Comparison of ENCODE assay signal across 11 cellular contexts in the genomic region with DNA sequence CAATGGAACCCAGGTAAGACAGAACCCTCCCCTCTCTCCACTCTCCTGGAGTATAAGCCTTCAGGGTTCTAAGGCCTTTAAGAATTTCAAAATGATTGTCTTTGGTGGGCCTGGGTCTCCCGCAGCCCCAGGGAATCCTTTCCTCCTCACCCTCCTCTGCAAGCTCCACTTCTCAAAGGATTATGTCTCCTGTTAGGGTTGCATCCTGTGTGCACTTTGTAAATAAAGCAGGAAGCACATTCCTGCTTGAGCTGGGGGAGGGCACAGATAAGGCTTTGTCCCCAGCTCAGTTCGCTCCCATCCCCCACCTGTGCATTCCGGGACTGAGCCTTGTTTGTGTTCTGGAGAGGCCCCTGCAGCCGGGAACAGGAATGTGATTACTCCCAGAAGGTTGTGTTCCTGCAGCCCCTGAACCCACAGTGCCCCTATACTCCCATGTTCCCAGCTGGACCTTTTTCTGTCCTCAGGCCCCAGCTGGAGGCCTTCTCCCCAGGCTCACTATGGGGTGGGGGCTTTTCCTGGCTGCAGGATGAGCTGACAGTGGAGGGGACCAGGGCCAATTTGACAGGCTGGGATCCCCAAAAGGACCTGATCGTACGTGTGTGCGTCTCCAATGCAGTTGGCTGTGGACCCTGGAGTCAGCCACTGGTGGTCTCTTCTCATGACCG. TPM values are rescaled to one million over a fixed set of nuclear protein-coding genes. Genes with fewer than 3 reads are reported as not detected.
A peak's percentile ranks its signal among the peaks of the same experiment; 100 is the strongest.
DNase-seq lines count a peak whose midpoint lies in the region; ATAC-seq and TF ChIP-seq lines count a peak whose summit lies in the region.
"Had no signal": no experiment of that assay in that cellular context is flagged by ENCODE, and none has a peak within 500 bp of the region (broad histone marks: within the 10 kb centered on the region; RNA-seq: fewer than 3 reads in every experiment).

No MANE protein-coding gene starts in this region.

- H3K79me2 ChIP-seq in trophoblast cell (ENCODE audit: control insufficient read depth, insufficient read depth, low read length, poor library complexity), result peaks cover 6% of the 10 kb centered on the region

- H2BK120ac ChIP-seq in trophoblast cell (ENCODE audit: insufficient read depth, low read length, poor library complexity), result peak overlapping the region; percentile 95

- H3K27ac ChIP-seq in WERI-Rb-1 (peak overlapping the region; percentile 36; the same call in 1 of the 2 replicates), trophoblast cell (ENCODE audit: low read depth, low read length) (peak overlapping the region; percentile 93)
- H3K27ac ChIP-seq: psoas muscle had no signal

- H3K14ac ChIP-seq in trophoblast cell (ENCODE audit: low read length), result peak overlapping the region; percentile 91

- peak overlapping the region; percentile 82 for H3K18ac ChIP-seq in trophoblast cell (ENCODE audit: low read length)

- CTCF ChIA-PET in GM10248 (lab: Yijun Ruan, JAX), result interaction anchor here (1.2 kb wide), 1 partner anchor 10 kb away, joined by 3 read pairs; no protein-coding TSS in a partner anchor

- TF ChIP-seq CTCF in GM10248 (IDR thresholded peaks at IDR 0.05; ENCODE audit: control extremely low read depth, extremely low read depth, low read depth, missing control alignments) (no peak), WERI-Rb-1 (IDR thresholded peaks at IDR 0.05; ENCODE audit: low read depth, low read length) (no peak)

- H2AFZ ChIP-seq in trophoblast cell (ENCODE audit: insufficient read depth, low read length, poor library complexity), result no peak overlapping the region

- POLR2A ChIA-PET in GM10248 (lab: Yijun Ruan, JAX), result no interaction called here

- H3K4me3 ChIP-seq in WERI-Rb-1 (ENCODE audit: low read depth, low read length), result no peak overlapping the region
- no peak overlapping the region for H3K4me3 ChIP-seq in trophoblast cell (ENCODE audit: low read depth, low read length)
- H3K4me3 ChIP-seq: psoas muscle had no signal

- H3K9me3 ChIP-seq in WERI-Rb-1 (ENCODE audit: severe bottlenecking), result no peaks in the 10 kb centered on the region
- no peaks in the 10 kb centered on the region for H3K9me3 ChIP-seq in trophoblast cell (ENCODE audit: insufficient read depth, low read depth, low read length)
- H3K9me3 ChIP-seq: psoas muscle had no signal

- peaks cover 31 to 39% of the 10 kb centered on the region in 2 experiments for H3K4me1 ChIP-seq in trophoblast cell (ENCODE audit: control insufficient read depth in 1 of 2, insufficient read depth in 2 of 2, low read length in 2 of 2)
- H3K4me1 ChIP-seq: psoas muscle had no signal

- peak overlapping the region; percentile 0 for H4K12ac ChIP-seq in trophoblast cell (ENCODE audit: low read depth, low read length)

- H3K23ac ChIP-seq in trophoblast cell (ENCODE audit: low read length), result no peak overlapping the region

- peak overlapping the region; percentile 94 for H4K91ac ChIP-seq in trophoblast cell (ENCODE audit: low read depth, low read length)

- peak overlapping the region; percentile 15 for H3K9ac ChIP-seq in trophoblast cell (ENCODE audit: low read length)

- ATAC-seq in GM21717 (IDR thresholded peaks at IDR 0.05; ENCODE audit: unreplicated experiment) (no peak), HG02623 (IDR thresholded peaks at IDR 0.05; ENCODE audit: unreplicated experiment) (no peak)
- ATAC-seq: psoas muscle had no signal

- peak overlapping the region; percentile 91 for H2BK5ac ChIP-seq in trophoblast cell (ENCODE audit: low read depth, low read length, poor library complexity)

- H3K79me1 ChIP-seq in trophoblast cell (ENCODE audit: low read length), result peaks cover 28% of the 10 kb centered on the region

- H3K36me3 ChIP-seq in WERI-Rb-1 (peaks cover 4% of the 10 kb centered on the region; the same call in 1 of the 2 replicates), trophoblast cell (ENCODE audit: control insufficient read depth in 1 of 2, insufficient read depth in 2 of 2, low read length in 2 of 2) (peaks cover 61 to 75% of the 10 kb centered on the region in 2 experiments)

- DNase-seq in GM10248 (ENCODE audit: extremely low spot score) (peak; percentile 2), WERI-Rb-1 (peak; percentile 62), hypothalamus (lab: John Stamatoyannopoulos, UW) (peak in 33 of 51 donors; percentile 11 to 75 (median 45)), trophoblast cell (no peak), NCI-H1417 treated with DMSO at 0.1 percent for 48 hours (lab: John Stamatoyannopoulos, UW) (no peak)
- no peak for DNase-seq in activated CD4-positive, alpha-beta T cell treated with anti-CD3 and anti-CD28 coated beads, Interleukin-2, amount 50 U/mL, for 48 hours
- DNase-seq: activated CD4-positive, alpha-beta memory T cell treated with anti-CD3 and anti-CD28 coated beads for 36 hours; glutamatergic neuron; psoas muscle had no signal

- H3K4me2 ChIP-seq in trophoblast cell (ENCODE audit: low read length), result peak overlapping the region; percentile 58

- peak overlapping the region; percentile 95 for H2BK12ac ChIP-seq in trophoblast cell (ENCODE audit: low read length)

- H2AK5ac ChIP-seq in trophoblast cell (ENCODE audit: low read length), result peak overlapping the region; percentile 93

- H4K8ac ChIP-seq in trophoblast cell (ENCODE audit: low read depth, low read length), result peak overlapping the region; percentile 90

- no CpG with 5 or more reads among the region's 8 CpGs for WGBS in trophoblast cell (ENCODE audit: extremely low coverage, insufficient coverage, insufficient read length)

- no peaks in the 10 kb centered on the region for H3K27me3 ChIP-seq in WERI-Rb-1 (ENCODE audit: insufficient read depth, low read depth, severe bottlenecking)
- no peaks in the 10 kb centered on the region for H3K27me3 ChIP-seq in trophoblast cell (ENCODE audit: insufficient read depth, low read length)

- H3K4ac ChIP-seq in trophoblast cell (ENCODE audit: low read depth, low read length), result peak overlapping the region; percentile 73

RNA-seq across cellular contexts. Expression of a gene that starts 9.5 kb away (rescaled TPM):
- 174 and 187 TPM in 2 replicates for polyA plus RNA-seq in trophoblast cell (2013)

RNA-seq across cellular contexts. Expression of a gene that starts 24.4 kb away (rescaled TPM):
- 27.4 and 28.9 TPM in 2 replicates for polyA plus RNA-seq in trophoblast cell (2013)

RNA-seq across cellular contexts. Expression of a gene that starts 54.9 kb away (rescaled TPM):
- 0.39 and 0.47 TPM in 2 replicates for polyA plus RNA-seq in trophoblast cell (2013)

Comparison
In these comparisons a context has a peak if more than half of its experiments do, and no peak if none do; other contexts are left out.
1. DNase-seq: peak in GM10248 (single experiment), WERI-Rb-1 (single experiment) and hypothalamus (33 of 51); none in trophoblast cell (0 of 2), activated CD4-positive, alpha-beta T cell treated with anti-CD3 and anti-CD28 coated beads, Interleukin-2, amount 50 U/mL, for 48 hours (0 of 2) and NCI-H1417 treated with DMSO at 0.1 percent for 48 hours (single experiment).